In genomic region chr6:166381733-166382499, GRCh38 we compare ENCODE assay signal across 9 cellular contexts. TPM values are rescaled to one million over a fixed set of nuclear protein-coding genes. Genes with fewer than 3 reads are reported as not detected.
DNase-seq lines count a peak whose midpoint lies in the region; ATAC-seq, FAIRE-seq and TF ChIP-seq lines count a peak whose summit lies in the region.
"Had no signal": no experiment of that assay in that cellular context is flagged by ENCODE, and none has a peak within 500 bp of the region (broad histone marks: within the 10 kb centered on the region; RNA-seq: fewer than 3 reads in every experiment).

No MANE protein-coding gene starts in this region.

- H3K4me1 ChIP-seq in H1 (replicated peaks in 1 of 4; ENCODE audit: control insufficient read depth in 3 of 4, insufficient read depth in 4 of 4, low read length in 3 of 4): peaks cover 0 to 4% (median 1%) of the 10 kb centered on the region in 4 experiments; a peak in 3 of 7 replicates
- peaks cover 15% of the 10 kb centered on the region for H3K4me1 ChIP-seq in mononuclear cell (ENCODE audit: insufficient read depth, low read length)

- no peaks in the 10 kb centered on the region for H3K27me3 Mint-ChIP-seq in activated CD4-positive, alpha-beta memory T cell treated with anti-CD3 and anti-CD28 coated beads for 36 hours

- H3K27me3 ChIP-seq in H1 (replicated peaks in 1 of 4; ENCODE audit: control insufficient read depth in 3 of 4, extremely low read depth in 1 of 4, insufficient read depth in 3 of 4, low read length in 3 of 4) (no peaks in the 10 kb centered on the region), mononuclear cell (ENCODE audit: insufficient read depth, low read length) (no peaks in the 10 kb centered on the region)

- no peak overlapping the region for H4K8ac ChIP-seq in H1 (ENCODE audit: extremely low read depth, insufficient read depth, low read length)

- no peak for TF ChIP-seq POLR2A in H1 (IDR thresholded peaks at IDR 0.05; ENCODE audit: control extremely low read depth in 1 of 2, low read depth in 2 of 2, low read length in 2 of 2)

- H3K23ac ChIP-seq in H1 (ENCODE audit: insufficient read length): no peak overlapping the region

- H3K4ac ChIP-seq in H1 (replicated peaks; ENCODE audit: insufficient read length, low read depth, low read length): no peak overlapping the region

- no peak for TF ChIP-seq EP300 in H1 (IDR thresholded peaks at IDR 0.05; ENCODE audit: borderline replicate concordance in 1 of 2, low read depth in 2 of 2, low read length in 2 of 2)

- no peak overlapping the region for H3K9ac ChIP-seq in H1 (replicated peaks in 1 of 4; ENCODE audit: extremely low read depth in 1 of 4, low read depth in 3 of 4, low read length in 3 of 4)

- no peak overlapping the region for H4K5ac ChIP-seq in H1 (ENCODE audit: insufficient read length, low read depth, low read length)

- peaks cover 7% of the 10 kb centered on the region for H3K23me2 ChIP-seq in H1 (ENCODE audit: low read depth, low read length)

- POLR2A ChIA-PET in activated CD4-positive, alpha-beta memory T cell treated with anti-CD3 and anti-CD28 coated beads for 36 hours (lab: Charles Lee): interaction anchor here (0.6 to 1.9 kb wide), 2 partner anchors 39 to 123 kb away, joined by 3 to 6 read pairs; partner anchors contain the start of gene SFT2D1
- POLR2A ChIA-PET in H1 (lab: Charles Lee; ENCODE audit: partially characterized antibody): interaction anchor here (0.8 to 1.2 kb wide), 4 partner anchors 17 to 75 kb away, joined by 3 to 5 read pairs (median 4); no protein-coding TSS in a partner anchor

- no peaks in the 10 kb centered on the region for H3K9me3 ChIP-seq in H1 (ENCODE audit: insufficient read depth in 2 of 2, low read depth in 1 of 2, low read length in 1 of 2)
- H3K9me3 ChIP-seq in mononuclear cell (ENCODE audit: low read depth, low read length): no peaks in the 10 kb centered on the region

- H3K14ac ChIP-seq in H1 (ENCODE audit: insufficient read length): no peak overlapping the region

- 5% methylated on average over 27 of the region's 49 CpGs; no CpG with 5 or more reads in 1 of the 2 experiments for WGBS in H1 (ENCODE audit: extremely low coverage in 1 of 2, insufficient coverage in 1 of 2, insufficient read length in 1 of 2, insufficient replicate concordance in 2 of 2, low coverage in 1 of 2, low lambda C conversion rate in 2 of 2, missing lambda C conversion rate in 1 of 2), 2 experiments

- H2AFZ ChIP-seq in H1 (ENCODE audit: low read length): peak overlapping the region; percentile 82; the same call in 1 of the 2 replicates

- peaks cover 7% of the 10 kb centered on the region for H3K4me1 Mint-ChIP-seq in activated CD4-positive, alpha-beta memory T cell treated with anti-CD3 and anti-CD28 coated beads for 36 hours (ENCODE audit: low read depth)

- no peak overlapping the region for H4K91ac ChIP-seq in H1 (replicated peaks; ENCODE audit: insufficient read length, low read length)

- H2BK15ac ChIP-seq in H1 (ENCODE audit: low read length): no peak overlapping the region

- H2BK120ac ChIP-seq in H1 (replicated peaks; ENCODE audit: low read depth, low read length): no peak overlapping the region

- H2BK20ac ChIP-seq in H1 (ENCODE audit: low read length): no peak overlapping the region

- no peak for FAIRE-seq in H1 (lab: Jason Lieb, UNC)
- FAIRE-seq: TTC549 had no signal

- peak; percentile 39 for ATAC-seq in GM18870 (IDR thresholded peaks at IDR 0.05; ENCODE audit: unreplicated experiment)
- peak; percentile 43 for ATAC-seq in HG03103 (IDR thresholded peaks at IDR 0.05; ENCODE audit: low read depth, unreplicated experiment)

- no peaks in the 10 kb centered on the region for H3K9me3 Mint-ChIP-seq in activated CD4-positive, alpha-beta memory T cell treated with anti-CD3 and anti-CD28 coated beads for 36 hours

- H3K4me3 Mint-ChIP-seq in activated CD4-positive, alpha-beta memory T cell treated with anti-CD3 and anti-CD28 coated beads for 36 hours: peak overlapping the region; percentile 87

- H3K79me1 ChIP-seq in H1 (ENCODE audit: low read depth, low read length): no peaks in the 10 kb centered on the region

- 0 out of 4 replicates have a peak, but pooled peaks cover 0 to 4% of the 10 kb centered on the region in 2 experiments for H3K79me2 ChIP-seq in H1 (ENCODE audit: control insufficient read depth in 1 of 2, insufficient read depth in 2 of 2, low read length in 2 of 2)

- peak; percentile 64 to 74 for TF ChIP-seq RAD21 in H1 (IDR thresholded peaks at IDR 0.05 in 1 of 2, conservative IDR thresholded peaks at IDR 0.05 in 1 of 2; ENCODE audit: low read depth in 2 of 2, low read length in 2 of 2)

- peaks cover 0 to 3% of the 10 kb centered on the region in 2 experiments for H4K20me1 ChIP-seq in H1 (replicated peaks in 1 of 2; ENCODE audit: control insufficient read depth in 1 of 2, insufficient read depth in 2 of 2, low read length in 2 of 2)

- no peaks in the 10 kb centered on the region for H3K36me3 ChIP-seq in H1 (ENCODE audit: control insufficient read depth in 2 of 4, insufficient read depth in 4 of 4, low read length in 3 of 4)

- H2BK12ac ChIP-seq in H1 (ENCODE audit: low read depth, low read length): no peak overlapping the region

- TF ChIP-seq CTCF in AG10803 (conservative IDR thresholded peaks at IDR 0.05; ENCODE audit: low read length) (peak; percentile 56), H1 (IDR thresholded peaks at IDR 0.05; ENCODE audit: control extremely low read depth in 1 of 3, insufficient read depth in 1 of 3, low read depth in 1 of 3, low read length in 3 of 3) (peak; percentile 69 to 90 (median 88))

- peak overlapping the region; percentile 88 for H3K4me3 ChIP-seq in AG10803 (ENCODE audit: low read length)
- peak overlapping the region; percentile 59 to 83 (median 62) for H3K4me3 ChIP-seq in H1 (ENCODE audit: extremely low read depth in 1 of 4, insufficient read depth in 2 of 4, low read depth in 3 of 4, low read length in 4 of 4)
- H3K4me3 ChIP-seq in mononuclear cell (ENCODE audit: low read length): peak overlapping the region; percentile 83

- H3K18ac ChIP-seq in H1 (ENCODE audit: extremely low read depth, low read length): no peak overlapping the region

- H3K36me3 Mint-ChIP-seq in activated CD4-positive, alpha-beta memory T cell treated with anti-CD3 and anti-CD28 coated beads for 36 hours: no peaks in the 10 kb centered on the region

- intact Hi-C loops in activated CD4-positive, alpha-beta memory T cell treated with anti-CD3 and anti-CD28 coated beads for 36 hours (cut with micrococcal nuclease): loop anchor here (1.0 to 10.0 kb wide), 6 partner anchors 19 to 575 kb away; partner anchors contain the start of genes RNASET2 and RPS6KA2

- peak overlapping the region; percentile 78 to 100 for H3K4me2 ChIP-seq in H1 (ENCODE audit: insufficient read depth in 1 of 2, low read depth in 2 of 2, low read length in 2 of 2)

- H3K27ac Mint-ChIP-seq in activated CD4-positive, alpha-beta memory T cell treated with anti-CD3 and anti-CD28 coated beads for 36 hours: peak overlapping the region; percentile 52

- DNase-seq in AG10803 (ENCODE audit: low read depth): peak; percentile 35
- peak; percentile 53 to 86 for DNase-seq in NCI-H526 (lab: John Stamatoyannopoulos, UW)
- DNase-seq in activated CD4-positive, alpha-beta memory T cell treated with anti-CD3 and anti-CD28 coated beads for 36 hours: peak; percentile 85
- peak in 1 of 2 experiments; percentile 93 for DNase-seq in H1 (ENCODE audit: low read depth in 1 of 2, low spot score in 2 of 2)
- peak; percentile 56 for DNase-seq in stimulated activated CD8-positive, alpha-beta memory T cell treated with anti-CD3 and anti-CD28 coated beads, Interleukin-4, amount 100 ng/mL, for 24 hours (ENCODE audit: low read depth)

- H3K56ac ChIP-seq in H1 (replicated peaks; ENCODE audit: insufficient read length, low read depth, low read length): no peak overlapping the region

- no peak overlapping the region for H2AK5ac ChIP-seq in H1 (ENCODE audit: low read depth, low read length)

- CTCF ChIA-PET in activated CD4-positive, alpha-beta memory T cell treated with anti-CD3 and anti-CD28 coated beads for 36 hours (lab: Charles Lee): interaction anchor here (0.6 to 5.1 kb wide), 32 partner anchors 8 to 245 kb away, joined by 3 to 55 read pairs (median 4); partner anchors contain the start of genes PRR18 and RPS6KA2
- CTCF ChIA-PET in H1 (lab: Charles Lee; ENCODE audit: partially characterized antibody): interaction anchor here (0.6 to 6.4 kb wide), 31 partner anchors 8 to 108 kb away, joined by 3 to 88 read pairs (median 4); partner anchors contain the start of genes PRR18 and SFT2D1

- no peak overlapping the region for H2BK5ac ChIP-seq in H1 (ENCODE audit: low read depth, low read length)

- H3K27ac ChIP-seq in H1 (ENCODE audit: low read depth, low read length): no peak overlapping the region

TF ChIP-seq in H1, 55 proteins besides CTCF, POLR2A, EP300 and RAD21 (continues in another document):
- TF ChIP-seq KDM4A (IDR thresholded peaks at IDR 0.05; ENCODE audit: low read depth, low read length, severe bottlenecking) (peak; percentile 33), ASH2L (IDR thresholded peaks at IDR 0.05; ENCODE audit: low read length) (peak; percentile 27), SAP30 (IDR thresholded peaks at IDR 0.05; ENCODE audit: insufficient read depth, insufficient replicate concordance, low read length) (no peak)

RNA-seq across cellular contexts. Expression of gene MPC1, which starts 0.8 kb away (rescaled TPM):
- 10 to 100 TPM; 22.5 to 22.9 TPM for total RNA-seq in activated CD4-positive, alpha-beta memory T cell treated with anti-CD3 and anti-CD28 coated beads for 36 hours
- 12.6 and 15.5 TPM in 2 replicates for total RNA-seq in H1 (2021; fragmentation: NEBNext Ultra II Directional; extraction: Animal tissue kit (Norgen Biotek cat#: 25700))
- polyA plus RNA-seq in H1 (2011; rRNA removed): 7.6 and 10.2 TPM in 2 replicates
- polyA plus RNA-seq in H1 (2011; cell fraction: cytosol; rRNA removed): 10.5 TPM
- 4.1 TPM for polyA plus RNA-seq in H1 (2011; cell fraction: nucleus; rRNA removed)
- polyA plus RNA-seq in H1 (2012, experiment 1 of 2): 9.4 to 12.2 TPM (median 10.9 TPM) in 4 replicates
- polyA plus RNA-seq in H1 (2012, experiment 2 of 2): 7.9 TPM
- 20.5 TPM for polyA plus RNA-seq in H1 (2013, experiment 1 of 2)
- 21.8 TPM for polyA plus RNA-seq in H1 (2013, experiment 2 of 2)
- polyA minus RNA-seq in H1 (2011; rRNA and poly(A)+ RNA removed): 3.9 and 4.2 TPM in 2 replicates
- 4.4 TPM for polyA minus RNA-seq in H1 (2011; cell fraction: cytosol; rRNA and poly(A)+ RNA removed)
- 3.7 TPM for polyA minus RNA-seq in H1 (2011; cell fraction: nucleus; rRNA and poly(A)+ RNA removed)
- 18.4 TPM for total RNA-seq in mononuclear cell

RNA-seq across cellular contexts. Expression of gene SFT2D1, which starts 39.6 kb away (rescaled TPM):
- 10 to 100 TPM; 57.2 to 59.5 TPM for total RNA-seq in activated CD4-positive, alpha-beta memory T cell treated with anti-CD3 and anti-CD28 coated beads for 36 hours
- 50.6 and 52.3 TPM in 2 replicates for total RNA-seq in H1 (2021; fragmentation: NEBNext Ultra II Directional; extraction: Animal tissue kit (Norgen Biotek cat#: 25700))
- 67.8 and 76.1 TPM in 2 replicates for polyA plus RNA-seq in H1 (2011; rRNA removed)
- 63.0 TPM for polyA plus RNA-seq in H1 (2011; cell fraction: cytosol; rRNA removed)
- polyA plus RNA-seq in H1 (2011; cell fraction: nucleus; rRNA removed): 23.3 TPM
- 41.5 to 56.7 TPM (median 45.1 TPM) in 4 replicates for polyA plus RNA-seq in H1 (2012, experiment 1 of 2)
- polyA plus RNA-seq in H1 (2012, experiment 2 of 2): 31.3 TPM
- polyA plus RNA-seq in H1 (2013, experiment 1 of 2): 81.1 TPM
- polyA plus RNA-seq in H1 (2013, experiment 2 of 2): 100 TPM
- polyA minus RNA-seq in H1 (2011; rRNA and poly(A)+ RNA removed): 27.1 and 29.1 TPM in 2 replicates
- polyA minus RNA-seq in H1 (2011; cell fraction: cytosol; rRNA and poly(A)+ RNA removed): 12.5 TPM
- 30.6 TPM for polyA minus RNA-seq in H1 (2011; cell fraction: nucleus; rRNA and poly(A)+ RNA removed)
- total RNA-seq in mononuclear cell: 14.2 TPM
